ENCODE assay signal across 17 cellular contexts in genomic region chr5:138559937-138560336, GRCh38. TPM values are rescaled to one million over a fixed set of nuclear protein-coding genes. Genes with fewer than 3 reads are reported as not detected.
DNase-seq lines count a peak whose midpoint lies in the region; ATAC-seq and TF ChIP-seq lines count a peak whose summit lies in the region.
"Had no signal": no experiment of that assay in that cellular context is flagged by ENCODE, and none has a peak within 500 bp of the region (broad histone marks: within the 10 kb centered on the region; RNA-seq: fewer than 3 reads in every experiment).

No MANE protein-coding gene starts in this region.

- H3K27ac Mint-ChIP-seq in natural killer cell treated with Interleukin-12 subunit alpha and Interleukin-12 subunit beta and Interleukin-15 and Interleukin-18, amount 100 ng/mL, for 72 hours = peak overlapping the region; percentile 38 to 62
- H3K27ac Mint-ChIP-seq in natural killer cell (peak overlapping the region in 1 of 2 donors; percentile 34), type B pancreatic cell (peak overlapping the region; percentile 90)

- no peaks in the 10 kb centered on the region for H3K36me3 ChIP-seq in hepatocyte (replicated peaks; ENCODE audit: insufficient read depth, low read depth)
- H3K36me3 ChIP-seq: uterus had no signal

- no peaks in the 10 kb centered on the region for H3K9me2 ChIP-seq in hepatocyte (replicated peaks; ENCODE audit: insufficient read depth)
- H3K9me2 ChIP-seq: SK-N-SH had no signal

- TF ChIP-seq CTCF in natural killer cell (IDR thresholded peaks at IDR 0.05) (no peak), hepatocyte (IDR thresholded peaks at IDR 0.05; ENCODE audit: poor library complexity) (no peak), type B pancreatic cell (conservative IDR thresholded peaks at IDR 0.05) (no peak)

- H3K4me1 ChIP-seq in hepatocyte (ENCODE audit: insufficient read depth) = no peaks in the 10 kb centered on the region
- H3K4me1 ChIP-seq: BE2C, colonic mucosa, lower lobe of right lung, uterus had no signal

- WGBS in hepatocyte (ENCODE audit: low lambda C conversion rate, missing lambda C conversion rate) = 93% methylated on average over 7 of the region's 7 CpGs

- no peaks in the 10 kb centered on the region for H3K9me3 ChIP-seq in hepatocyte (ENCODE audit: low read depth)
- H3K9me3 ChIP-seq: BE2C, colonic mucosa, lower lobe of right lung, SK-N-SH, uterus had no signal

- H3K27ac ChIP-seq in hepatocyte = no peak overlapping the region
- H3K27ac ChIP-seq: colonic mucosa, lower lobe of right lung, uterus had no signal

- peaks cover 36 to 59% of the 10 kb centered on the region in 2 donors for H3K4me1 Mint-ChIP-seq in natural killer cell treated with Interleukin-12 subunit alpha and Interleukin-12 subunit beta and Interleukin-15 and Interleukin-18, amount 100 ng/mL, for 72 hours (ENCODE audit: low read depth in 2 of 2)
- H3K4me1 Mint-ChIP-seq in natural killer cell (peaks cover 48 to 53% of the 10 kb centered on the region in 2 donors), type B pancreatic cell (ENCODE audit: unreplicated experiment) (peaks cover 8% of the 10 kb centered on the region)

- no peak overlapping the region for H3K4me3 Mint-ChIP-seq in natural killer cell treated with Interleukin-12 subunit alpha and Interleukin-12 subunit beta and Interleukin-15 and Interleukin-18, amount 100 ng/mL, for 72 hours
- no peak overlapping the region for H3K4me3 Mint-ChIP-seq in natural killer cell
- H3K4me3 Mint-ChIP-seq in type B pancreatic cell = peak overlapping the region; percentile 80

- intact Hi-C loops in natural killer cell (cut with micrococcal nuclease) = loop anchor here (10.0 kb wide), 1 partner anchor 825 kb away; the partner anchor contains the start of genes MZB1 and SLC23A1

- peaks cover 50% of the 10 kb centered on the region for H3K79me2 ChIP-seq in hepatocyte

- no peak for ATAC-seq in natural killer cell treated with Interleukin-12 subunit alpha and Interleukin-12 subunit beta and Interleukin-15 and Interleukin-18, amount 100 ng/mL, for 72 hours
- no peak for ATAC-seq in natural killer cell
- ATAC-seq: activated naive CD4-positive, alpha-beta T cell treated with anti-CD3 and anti-CD28 coated beads, Interleukin-2, amount 50 U/mL, for 72 hours; lower lobe of right lung had no signal

- H3K27me3 ChIP-seq in hepatocyte = no peaks in the 10 kb centered on the region
- H3K27me3 ChIP-seq: BE2C, colonic mucosa, uterus had no signal

- no peak overlapping the region for H2AFZ ChIP-seq in hepatocyte

- H3K36me3 Mint-ChIP-seq in natural killer cell treated with Interleukin-12 subunit alpha and Interleukin-12 subunit beta and Interleukin-15 and Interleukin-18, amount 100 ng/mL, for 72 hours = peaks cover 69% of the 10 kb centered on the region
- H3K36me3 Mint-ChIP-seq in natural killer cell (peaks cover 41% of the 10 kb centered on the region), type B pancreatic cell (peaks cover 64% of the 10 kb centered on the region)

- no peaks in the 10 kb centered on the region for H3K9me3 Mint-ChIP-seq in natural killer cell treated with Interleukin-12 subunit alpha and Interleukin-12 subunit beta and Interleukin-15 and Interleukin-18, amount 100 ng/mL, for 72 hours
- no peaks in the 10 kb centered on the region for H3K9me3 Mint-ChIP-seq in natural killer cell
- no peaks in the 10 kb centered on the region for H3K9me3 Mint-ChIP-seq in type B pancreatic cell
- H3K9me3 Mint-ChIP-seq: activated naive CD4-positive, alpha-beta T cell treated with anti-CD3 and anti-CD28 coated beads, Interleukin-2, amount 50 U/mL, for 72 hours had no signal

- H3K27me3 Mint-ChIP-seq in natural killer cell treated with Interleukin-12 subunit alpha and Interleukin-12 subunit beta and Interleukin-15 and Interleukin-18, amount 100 ng/mL, for 72 hours = no peaks in the 10 kb centered on the region
- no peaks in the 10 kb centered on the region for H3K27me3 Mint-ChIP-seq in natural killer cell (ENCODE audit: low read depth in 2 of 2)
- H3K27me3 Mint-ChIP-seq in type B pancreatic cell = peaks cover 2% of the 10 kb centered on the region

- DNase-seq in DMS53 (lab: John Stamatoyannopoulos, UW) = peak; percentile 39
- DNase-seq in DMS53 treated with DMSO at 0.1 percent for 48 hours (lab: John Stamatoyannopoulos, UW; ENCODE audit: unreplicated experiment) = no peak
- DNase-seq in natural killer cell treated with Interleukin-12 subunit alpha and Interleukin-12 subunit beta and Interleukin-15 and Interleukin-18, amount 100 ng/mL, for 72 hours (ENCODE audit: low spot score) = no peak
- DNase-seq in natural killer cell = no peak
- peak; percentile 15 for DNase-seq in hepatocyte (ENCODE audit: low spot score)
- DNase-seq in type B pancreatic cell (ENCODE audit: extremely low spot score, unreplicated experiment) = no peak
- no peak for DNase-seq in foreskin melanocyte
- DNase-seq in UCSD-AML1 (lab: John Stamatoyannopoulos, UW; ENCODE audit: unreplicated experiment) = no peak
- DNase-seq: BE2C; colonic mucosa; lower lobe of right lung; NCI-H774; SK-N-SH; stimulated activated CD4-positive, alpha-beta T cell treated with anti-CD3 and anti-CD28 coated beads, Interleukin-1b, Interleukin-23, amount 100 ng/mL, for 48 hours; T-helper 9 cell; uterus had no signal

- no peak overlapping the region for H3K4me2 ChIP-seq in hepatocyte
- H3K4me2 ChIP-seq: SK-N-SH had no signal

- no peak overlapping the region for H3K4me3 ChIP-seq in hepatocyte
- H3K4me3 ChIP-seq: colonic mucosa, lower lobe of right lung, uterus had no signal

- peaks cover 24% of the 10 kb centered on the region for H4K20me1 ChIP-seq in hepatocyte (ENCODE audit: insufficient read depth, poor library complexity, severe bottlenecking)

RNA-seq across cellular contexts. Expression of gene HSPA9, which starts 15.3 kb away (rescaled TPM):
- 100 to 1,000 TPM; 337 to 473 TPM for total RNA-seq in natural killer cell treated with Interleukin-12 subunit alpha and Interleukin-12 subunit beta and Interleukin-15 and Interleukin-18, amount 100 ng/mL, for 72 hours
- total RNA-seq in natural killer cell = 100 to 1,000 TPM; 272 to 308 (median 308) TPM
- 383 and 429 TPM in 2 replicates for total RNA-seq in hepatocyte
- polyA plus RNA-seq in hepatocyte = 211 and 212 TPM in 2 replicates
- total RNA-seq in type B pancreatic cell (ENCODE audit: low replicate concordance) = 238 and 252 TPM in 2 replicates

RNA-seq across cellular contexts. Expression of gene ETF1, which starts 16.9 kb away (rescaled TPM):
- 100 to 1,000 TPM; 150 to 167 TPM for total RNA-seq in natural killer cell treated with Interleukin-12 subunit alpha and Interleukin-12 subunit beta and Interleukin-15 and Interleukin-18, amount 100 ng/mL, for 72 hours
- total RNA-seq in natural killer cell (100 to 1,000 TPM; 135 to 189 (median 136) TPM), hepatocyte (90.5 and 93.3 TPM in 2 replicates), type B pancreatic cell (ENCODE audit: low replicate concordance) (80.0 and 94.8 TPM in 2 replicates)
- polyA plus RNA-seq in hepatocyte = 35.3 and 42.6 TPM in 2 replicates

Comparison
In these comparisons a context has a peak if more than half of its experiments do, and no peak if none do; other contexts are left out.
1. DNase-seq: peak in DMS53 (single experiment) and hepatocyte (single experiment); none in DMS53 treated with DMSO at 0.1 percent for 48 hours (single experiment), natural killer cell treated with Interleukin-12 subunit alpha and Interleukin-12 subunit beta and Interleukin-15 and Interleukin-18, amount 100 ng/mL, for 72 hours (single experiment), natural killer cell (single experiment), type B pancreatic cell (single experiment), foreskin melanocyte (single experiment) and UCSD-AML1 (single experiment).